27 cellular contexts compared by ENCODE assay signal in genomic region chr19:38642176-38642575, GRCh38. TPM values are rescaled to one million over a fixed set of nuclear protein-coding genes. Genes with fewer than 3 reads are reported as not detected.
DNase-seq lines count a peak whose midpoint lies in the region; ATAC-seq, FAIRE-seq and TF ChIP-seq lines count a peak whose summit lies in the region.
"Had no signal": no experiment of that assay in that cellular context is flagged by ENCODE, and none has a peak within 500 bp of the region (broad histone marks: within the 10 kb centered on the region; RNA-seq: fewer than 3 reads in every experiment).

No MANE protein-coding gene starts in this region.

- H3K4ac ChIP-seq in H1 (replicated peaks; ENCODE audit: insufficient read length, low read depth, low read length): no peak overlapping the region

- DNase-seq in Caco-2 (no peak), H1 (ENCODE audit: low read depth in 1 of 2, low spot score in 2 of 2) (no peak), neural crest cell (ENCODE audit: low read depth, low spot score) (no peak), body of pancreas (no peak)
- DNase-seq: activated CD4-positive, alpha-beta T cell treated with anti-CD3 and anti-CD28 coated beads, Interleukin-2, amount 50 U/mL, for 4 hours; activated CD4-positive, CD25-positive, alpha-beta regulatory T cell; activated CD8-positive, alpha-beta memory T cell treated with anti-CD3 and anti-CD28 coated beads, Interleukin-2, amount 10 ng/mL, durations not matched to agents 7 days and 5 days; activated T-cell treated with anti-CD3 and anti-CD28 coated beads, Interleukin-2, amount 50 U/mL, for 72 hours; C1 segment of cervical spinal cord; dermis blood vessel endothelial cell; hypothalamus; left lung; midbrain; MV-4-11; naive thymus-derived CD8-positive, alpha-beta T cell; NCI-H146; NCI-H748 treated with DMSO at 0.1 percent for 48 hours; psoas muscle had no signal

- no peak overlapping the region for H3K4me3 ChIP-seq in Caco-2 (ENCODE audit: low read depth, low read length)
- H3K4me3 ChIP-seq in HUES64 (ENCODE audit: low read length): no peak overlapping the region
- H3K4me3 ChIP-seq in H1 (ENCODE audit: extremely low read depth in 1 of 4, insufficient read depth in 2 of 4, low read depth in 3 of 4, low read length in 4 of 4): no peak overlapping the region
- no peak overlapping the region for H3K4me3 ChIP-seq in body of pancreas
- H3K4me3 ChIP-seq: left lung, psoas muscle had no signal

- no peaks in the 10 kb centered on the region for H3K79me1 ChIP-seq in H1 (ENCODE audit: low read depth, low read length)

- H3K4me1 ChIP-seq in Caco-2 (peaks cover 22% of the 10 kb centered on the region), HUES64 (ENCODE audit: insufficient read depth, low read length) (peaks cover 10% of the 10 kb centered on the region), H1 (replicated peaks in 1 of 4; ENCODE audit: control insufficient read depth in 3 of 4, insufficient read depth in 4 of 4, low read length in 3 of 4) (peaks cover 0 to 2% (median 0%) of the 10 kb centered on the region in 4 experiments; a peak in 2 of 7 replicates), body of pancreas (peaks cover 5% of the 10 kb centered on the region)
- H3K4me1 ChIP-seq: psoas muscle had no signal

- H3K27ac ChIP-seq in HUES64 (ENCODE audit: low read depth, low read length) (peak overlapping the region; percentile 49; the same call in 1 of the 2 replicates), H1 (ENCODE audit: low read depth, low read length) (no peak overlapping the region), body of pancreas (no peak overlapping the region)
- H3K27ac ChIP-seq: left lung, psoas muscle had no signal

- intact Hi-C loops in Caco-2 (cut with micrococcal nuclease; ENCODE audit: unreplicated experiment): no loop called here
- intact Hi-C loops in body of pancreas (cut with DNase I): no loop called here

- H3K9me3 Mint-ChIP-seq in Caco-2 (ENCODE audit: unreplicated experiment) (no peaks in the 10 kb centered on the region), neural crest cell (no peaks in the 10 kb centered on the region)
- H3K9me3 Mint-ChIP-seq: activated T-cell treated with anti-CD3 and anti-CD28 coated beads, Interleukin-2, amount 50 U/mL, for 72 hours; naive thymus-derived CD8-positive, alpha-beta T cell; stimulated activated memory B cell treated with anti-CD40 and anti-IgM and Interleukin-4, amounts not matched to agents 10 μg/mL and 1 μg/mL and 100 μg/mL, for 72 hours had no signal

- H3K23me2 ChIP-seq in H1 (ENCODE audit: low read depth, low read length): no peaks in the 10 kb centered on the region

- no peak overlapping the region for H3K9ac ChIP-seq in HUES64 (ENCODE audit: low read depth, low read length)
- H3K9ac ChIP-seq in H1 (replicated peaks in 1 of 4; ENCODE audit: extremely low read depth in 1 of 4, low read depth in 3 of 4, low read length in 3 of 4): no peak overlapping the region

- no peak overlapping the region for H3K4me2 ChIP-seq in H1 (ENCODE audit: insufficient read depth in 1 of 2, low read depth in 2 of 2, low read length in 2 of 2)

- ATAC-seq in GM19328 (IDR thresholded peaks at IDR 0.05; ENCODE audit: unreplicated experiment): no peak
- ATAC-seq in HG03108 (IDR thresholded peaks at IDR 0.05; ENCODE audit: unreplicated experiment): no peak
- no peak for ATAC-seq in body of pancreas
- ATAC-seq in HG03378 (IDR thresholded peaks at IDR 0.05; ENCODE audit: unreplicated experiment): no peak
- ATAC-seq: activated CD8-positive, alpha-beta memory T cell treated with anti-CD3 and anti-CD28 coated beads, Interleukin-2, amount 10 ng/mL, durations not matched to agents 7 days and 5 days; activated T-cell treated with anti-CD3 and anti-CD28 coated beads, Interleukin-2, amount 50 U/mL, for 72 hours; left lung; naive thymus-derived CD8-positive, alpha-beta T cell; psoas muscle; stimulated activated memory B cell treated with anti-CD40 and anti-IgM and Interleukin-4, amounts not matched to agents 10 μg/mL and 1 μg/mL and 100 μg/mL, for 72 hours had no signal

- TF ChIP-seq EP300 in H1 (IDR thresholded peaks at IDR 0.05; ENCODE audit: borderline replicate concordance in 1 of 2, low read depth in 2 of 2, low read length in 2 of 2): no peak

- no peak overlapping the region for H2BK120ac ChIP-seq in H1 (replicated peaks; ENCODE audit: low read depth, low read length)

- H3K36me3 ChIP-seq in Caco-2 (ENCODE audit: control insufficient read depth, insufficient read depth, low read length) (no peaks in the 10 kb centered on the region), HUES64 (ENCODE audit: insufficient read depth, low read length) (0 out of 2 replicates have a peak, but pooled peaks cover 2% of the 10 kb centered on the region), H1 (ENCODE audit: control insufficient read depth in 2 of 4, insufficient read depth in 4 of 4, low read length in 3 of 4) (no peaks in the 10 kb centered on the region), body of pancreas (replicated peaks in 1 of 2; ENCODE audit: insufficient read depth in 1 of 2, low read depth in 2 of 2) (no peaks in the 10 kb centered on the region)

- H3K23ac ChIP-seq in H1 (ENCODE audit: insufficient read length): no peak overlapping the region

- H2BK12ac ChIP-seq in H1 (ENCODE audit: low read depth, low read length): 0 out of 2 replicates have a peak overlapping the region, but pooled peaks have one; percentile 77

- no peak overlapping the region for H2BK20ac ChIP-seq in H1 (ENCODE audit: low read length)

- no peak overlapping the region for H4K5ac ChIP-seq in H1 (ENCODE audit: insufficient read length, low read depth, low read length)

- no peak overlapping the region; the same call in 1 of the 2 replicates for H4K8ac ChIP-seq in H1 (ENCODE audit: extremely low read depth, insufficient read depth, low read length)

- no peak overlapping the region for H3K14ac ChIP-seq in H1 (ENCODE audit: insufficient read length)

- no TSS peak for BruUV-seq in Caco-2 (replicated peaks; lab: Mats Ljungman, UMichigan)

- H3K4me3 Mint-ChIP-seq in Caco-2 (ENCODE audit: unreplicated experiment) (no peak overlapping the region), neural crest cell (peak overlapping the region; percentile 57)
- H3K4me3 Mint-ChIP-seq: activated CD8-positive, alpha-beta memory T cell treated with anti-CD3 and anti-CD28 coated beads, Interleukin-2, amount 10 ng/mL, durations not matched to agents 7 days and 5 days; activated T-cell treated with anti-CD3 and anti-CD28 coated beads, Interleukin-2, amount 50 U/mL, for 72 hours; naive thymus-derived CD8-positive, alpha-beta T cell; stimulated activated memory B cell treated with anti-CD40 and anti-IgM and Interleukin-4, amounts not matched to agents 10 μg/mL and 1 μg/mL and 100 μg/mL, for 72 hours had no signal

- no peaks in the 10 kb centered on the region for H4K20me1 ChIP-seq in H1 (replicated peaks in 1 of 2; ENCODE audit: control insufficient read depth in 1 of 2, insufficient read depth in 2 of 2, low read length in 2 of 2)

- H3K27me3 ChIP-seq in Caco-2 (replicated peaks; ENCODE audit: control insufficient read depth, insufficient read depth, low read length): no peaks in the 10 kb centered on the region
- H3K27me3 ChIP-seq in HUES64 (ENCODE audit: insufficient read depth, low read length): no peaks in the 10 kb centered on the region
- no peaks in the 10 kb centered on the region for H3K27me3 ChIP-seq in H1 (replicated peaks in 1 of 4; ENCODE audit: control insufficient read depth in 3 of 4, extremely low read depth in 1 of 4, insufficient read depth in 3 of 4, low read length in 3 of 4)
- no peaks in the 10 kb centered on the region for H3K27me3 ChIP-seq in body of pancreas
- H3K27me3 ChIP-seq: left lung had no signal

- H3K27ac Mint-ChIP-seq in Caco-2 (ENCODE audit: unreplicated experiment): peak overlapping the region; percentile 14
- H3K27ac Mint-ChIP-seq in neural crest cell (ENCODE audit: unreplicated experiment): no peak overlapping the region
- H3K27ac Mint-ChIP-seq: activated CD8-positive, alpha-beta memory T cell treated with anti-CD3 and anti-CD28 coated beads, Interleukin-2, amount 10 ng/mL, durations not matched to agents 7 days and 5 days; activated T-cell treated with anti-CD3 and anti-CD28 coated beads, Interleukin-2, amount 50 U/mL, for 72 hours; naive thymus-derived CD8-positive, alpha-beta T cell; stimulated activated memory B cell treated with anti-CD40 and anti-IgM and Interleukin-4, amounts not matched to agents 10 μg/mL and 1 μg/mL and 100 μg/mL, for 72 hours had no signal

- H3K79me2 ChIP-seq in H1 (ENCODE audit: control insufficient read depth in 1 of 2, insufficient read depth in 2 of 2, low read length in 2 of 2): no peaks in the 10 kb centered on the region

- no peak overlapping the region for H3K18ac ChIP-seq in H1 (ENCODE audit: extremely low read depth, low read length)

- TF ChIP-seq CTCF in Caco-2 (IDR thresholded peaks at IDR 0.05; ENCODE audit: insufficient read depth in 1 of 2, low read depth in 1 of 2, low read length in 1 of 2, severe bottlenecking in 1 of 2, unreplicated experiment in 1 of 2) (no peak), H1 (IDR thresholded peaks at IDR 0.05; ENCODE audit: control extremely low read depth in 1 of 3, insufficient read depth in 1 of 3, low read depth in 1 of 3, low read length in 3 of 3) (no peak), neural crest cell (conservative IDR thresholded peaks at IDR 0.05) (no peak), body of pancreas (IDR thresholded peaks at IDR 0.05) (no peak)

- no peaks in the 10 kb centered on the region for H3K27me3 Mint-ChIP-seq in Caco-2 (ENCODE audit: insufficient read depth, unreplicated experiment)
- no peaks in the 10 kb centered on the region for H3K27me3 Mint-ChIP-seq in neural crest cell (ENCODE audit: low read depth)
- H3K27me3 Mint-ChIP-seq: activated CD8-positive, alpha-beta memory T cell treated with anti-CD3 and anti-CD28 coated beads, Interleukin-2, amount 10 ng/mL, durations not matched to agents 7 days and 5 days; naive thymus-derived CD8-positive, alpha-beta T cell; stimulated activated memory B cell treated with anti-CD40 and anti-IgM and Interleukin-4, amounts not matched to agents 10 μg/mL and 1 μg/mL and 100 μg/mL, for 72 hours had no signal

- H4K91ac ChIP-seq in H1 (replicated peaks; ENCODE audit: insufficient read length, low read length): no peak overlapping the region

- 73% methylated on average over 9 of the region's 9 CpGs for WGBS in HUES64
- WGBS in H1 (ENCODE audit: extremely low coverage in 1 of 2, insufficient coverage in 1 of 2, insufficient read length in 1 of 2, insufficient replicate concordance in 2 of 2, low coverage in 1 of 2, low lambda C conversion rate in 2 of 2, missing lambda C conversion rate in 1 of 2), 2 experiments: 90% methylated on average over 9 of the region's 9 CpGs; no CpG with 5 or more reads in 1 of the 2 experiments
- WGBS in body of pancreas, 2 donors: 75 to 88% methylated on average over 6 to 9 of the region's 9 CpGs

- POLR2A ChIA-PET in Caco-2 (lab: Charles Lee): no interaction called here
- POLR2A ChIA-PET in H1 (lab: Charles Lee; ENCODE audit: partially characterized antibody): interaction anchor here (0.7 to 17.9 kb wide), 5 partner anchors 9 to 77 kb away, joined by 3 to 374 read pairs (median 3); partner anchors contain the start of gene EIF3K

- no peak overlapping the region for H3K56ac ChIP-seq in H1 (replicated peaks; ENCODE audit: insufficient read length, low read depth, low read length)

- H3K4me1 Mint-ChIP-seq in Caco-2 (ENCODE audit: low read depth, unreplicated experiment) (peaks cover 1% of the 10 kb centered on the region), neural crest cell (peaks cover 8% of the 10 kb centered on the region)

- no peak for TF ChIP-seq POLR2A in H1 (IDR thresholded peaks at IDR 0.05; ENCODE audit: control extremely low read depth in 1 of 2, low read depth in 2 of 2, low read length in 2 of 2)
- no peak for TF ChIP-seq POLR2A in body of pancreas (IDR thresholded peaks at IDR 0.05)

- no peak overlapping the region for H2BK5ac ChIP-seq in H1 (ENCODE audit: low read depth, low read length)

- CTCF ChIA-PET in Caco-2 (lab: Charles Lee) (interaction anchor here (0.6 to 0.9 kb wide), 3 partner anchors 46 to 240 kb away, joined by 3 to 4 read pairs (median 4); no protein-coding TSS in a partner anchor), H1 (lab: Charles Lee; ENCODE audit: partially characterized antibody) (interaction anchor here (1.0 to 2.3 kb wide), 7 partner anchors 15 to 257 kb away, joined by 3 to 6 read pairs (median 3); no protein-coding TSS in a partner anchor)

- no peak for FAIRE-seq in H1 (lab: Jason Lieb, UNC)
- FAIRE-seq: frontal cortex, GM12891, H54 had no signal

- TF ChIP-seq RAD21 in H1 (IDR thresholded peaks at IDR 0.05 in 1 of 2, conservative IDR thresholded peaks at IDR 0.05 in 1 of 2; ENCODE audit: low read depth in 2 of 2, low read length in 2 of 2): no peak

- no peak overlapping the region for H2BK15ac ChIP-seq in H1 (ENCODE audit: low read length)

- no peaks in the 10 kb centered on the region for H3K9me3 ChIP-seq in Caco-2
- no peaks in the 10 kb centered on the region for H3K9me3 ChIP-seq in HUES64 (ENCODE audit: insufficient read depth, low read depth, low read length)
- H3K9me3 ChIP-seq in H1 (ENCODE audit: insufficient read depth in 2 of 2, low read depth in 1 of 2, low read length in 1 of 2): no peaks in the 10 kb centered on the region
- no peaks in the 10 kb centered on the region for H3K9me3 ChIP-seq in body of pancreas
- H3K9me3 ChIP-seq: left lung, psoas muscle had no signal

- peaks cover 21% of the 10 kb centered on the region for H3K36me3 Mint-ChIP-seq in Caco-2 (ENCODE audit: insufficient read depth, unreplicated experiment)
- H3K36me3 Mint-ChIP-seq in neural crest cell (ENCODE audit: low read depth): no peaks in the 10 kb centered on the region
- H3K36me3 Mint-ChIP-seq: naive thymus-derived CD8-positive, alpha-beta T cell; stimulated activated memory B cell treated with anti-CD40 and anti-IgM and Interleukin-4, amounts not matched to agents 10 μg/mL and 1 μg/mL and 100 μg/mL, for 72 hours had no signal

- H2AFZ ChIP-seq in H1 (ENCODE audit: low read length): no peak overlapping the region

- 0 out of 2 replicates have a peak overlapping the region, but pooled peaks have one; percentile 28 for H2AK5ac ChIP-seq in H1 (ENCODE audit: low read depth, low read length)

RNA-seq across cellular contexts. Expression of gene ACTN4, which starts 5.3 kb away (rescaled TPM):
- total RNA-seq in Caco-2 (2022): 605 and 658 TPM in 2 replicates
- polyA plus RNA-seq in HUES64 (2013, experiment 1 of 2): 227 TPM
- 242 TPM for polyA plus RNA-seq in HUES64 (2013, experiment 2 of 2)
- 520 and 530 TPM in 2 replicates for total RNA-seq in H1 (2021; fragmentation: NEBNext Ultra II Directional; extraction: Animal tissue kit (Norgen Biotek cat#: 25700))
- polyA plus RNA-seq in H1 (2011; rRNA removed): 211 and 281 TPM in 2 replicates
- 223 TPM for polyA plus RNA-seq in H1 (2011; cell fraction: cytosol; rRNA removed)
- 1,059 TPM for polyA plus RNA-seq in H1 (2011; cell fraction: nucleus; rRNA removed)
- 374 to 504 TPM (median 451 TPM) in 4 replicates for polyA plus RNA-seq in H1 (2012, experiment 1 of 2)
- polyA plus RNA-seq in H1 (2012, experiment 2 of 2): 171 TPM
- polyA plus RNA-seq in H1 (2013, experiment 1 of 2): 279 TPM
- 254 TPM for polyA plus RNA-seq in H1 (2013, experiment 2 of 2)
- 190 and 202 TPM in 2 replicates for polyA minus RNA-seq in H1 (2011; rRNA and poly(A)+ RNA removed)
- polyA minus RNA-seq in H1 (2011; cell fraction: cytosol; rRNA and poly(A)+ RNA removed): 103 TPM
- polyA minus RNA-seq in H1 (2011; cell fraction: nucleus; rRNA and poly(A)+ RNA removed): 171 TPM
- 324 and 335 TPM in 2 replicates for total RNA-seq in neural crest cell
- total RNA-seq in body of pancreas: 100 to 1,000 TPM; 143 to 148 TPM

RNA-seq across cellular contexts. Expression of gene EIF3K, which starts 23.2 kb away (rescaled TPM):
- total RNA-seq in Caco-2 (2022): 354 and 380 TPM in 2 replicates
- polyA plus RNA-seq in HUES64 (2013, experiment 1 of 2): 281 TPM
- polyA plus RNA-seq in HUES64 (2013, experiment 2 of 2): 288 TPM
- 329 and 344 TPM in 2 replicates for total RNA-seq in H1 (2021; fragmentation: NEBNext Ultra II Directional; extraction: Animal tissue kit (Norgen Biotek cat#: 25700))
- polyA plus RNA-seq in H1 (2011; rRNA removed): 937 and 977 TPM in 2 replicates
- 945 TPM for polyA plus RNA-seq in H1 (2011; cell fraction: cytosol; rRNA removed)
- 915 TPM for polyA plus RNA-seq in H1 (2011; cell fraction: nucleus; rRNA removed)
- 382 to 549 TPM (median 528 TPM) in 4 replicates for polyA plus RNA-seq in H1 (2012, experiment 1 of 2)
- polyA plus RNA-seq in H1 (2012, experiment 2 of 2): 458 TPM
- polyA plus RNA-seq in H1 (2013, experiment 1 of 2): 236 TPM
- polyA plus RNA-seq in H1 (2013, experiment 2 of 2): 236 TPM
- polyA minus RNA-seq in H1 (2011; rRNA and poly(A)+ RNA removed): 386 and 450 TPM in 2 replicates
- 188 TPM for polyA minus RNA-seq in H1 (2011; cell fraction: cytosol; rRNA and poly(A)+ RNA removed)
- polyA minus RNA-seq in H1 (2011; cell fraction: nucleus; rRNA and poly(A)+ RNA removed): 180 TPM
- 255 TPM in 2 replicates for total RNA-seq in neural crest cell
- total RNA-seq in body of pancreas: 100 to 1,000 TPM; 108 to 169 TPM

RNA-seq across cellular contexts. Expression of gene MAP4K1, which starts 24.4 kb away (rescaled TPM):
- total RNA-seq in Caco-2 (2022) (1.7 and 2.4 TPM in 2 replicates), neural crest cell (1.5 and 3.4 TPM in 2 replicates), body of pancreas (1 to 10 TPM; 2.0 to 2.9 TPM)
- polyA plus RNA-seq in HUES64 (2013, experiment 1 of 2): 8.3 TPM
- 2.9 TPM for polyA plus RNA-seq in HUES64 (2013, experiment 2 of 2)
- 10.4 and 14.4 TPM in 2 replicates for total RNA-seq in H1 (2021; fragmentation: NEBNext Ultra II Directional; extraction: Animal tissue kit (Norgen Biotek cat#: 25700))
- polyA plus RNA-seq in H1 (2011; rRNA removed): 9.0 and 22.0 TPM in 2 replicates
- polyA plus RNA-seq in H1 (2011; cell fraction: cytosol; rRNA removed): 8.0 TPM
- 12.8 TPM for polyA plus RNA-seq in H1 (2011; cell fraction: nucleus; rRNA removed)
- polyA plus RNA-seq in H1 (2012, experiment 1 of 2): 9.6 to 16.0 TPM (median 13.8 TPM) in 4 replicates
- 7.3 TPM for polyA plus RNA-seq in H1 (2012, experiment 2 of 2)
- 14.6 TPM for polyA plus RNA-seq in H1 (2013, experiment 1 of 2)
- polyA plus RNA-seq in H1 (2013, experiment 2 of 2): 11.8 TPM
- polyA minus RNA-seq in H1 (2011; rRNA and poly(A)+ RNA removed): 1.1 and 1.6 TPM in 2 replicates
- polyA minus RNA-seq in H1 (2011; cell fraction: cytosol; rRNA and poly(A)+ RNA removed): 3.7 TPM
- 2.0 TPM for polyA minus RNA-seq in H1 (2011; cell fraction: nucleus; rRNA and poly(A)+ RNA removed)
- total RNA-seq: dermis blood vessel endothelial cell, RPMI7951 had no signal
